In genomic region chr3:131072099-131072559, GRCh38 we compare ENCODE assay signal across 15 cellular contexts. TPM values are rescaled to one million over a fixed set of nuclear protein-coding genes. Genes with fewer than 3 reads are reported as not detected.
DNase-seq lines count a peak whose midpoint lies in the region; FAIRE-seq and TF ChIP-seq lines count a peak whose summit lies in the region.
"Had no signal": no experiment of that assay in that cellular context is flagged by ENCODE, and none has a peak within 500 bp of the region (broad histone marks: within the 10 kb centered on the region; RNA-seq: fewer than 3 reads in every experiment).

No MANE protein-coding gene starts in this region.

- H3K4me2 ChIP-seq in mammary epithelial cell (ENCODE audit: insufficient read depth, low read depth, low read length) (no peak overlapping the region), endothelial cell of umbilical vein (ENCODE audit: insufficient read depth, low read length) (peak overlapping the region; percentile 29), skeletal muscle satellite cell (ENCODE audit: low read length) (peak overlapping the region; percentile 10), OCI-LY7 (ENCODE audit: low read length) (no peak overlapping the region)
- H3K4me2 ChIP-seq: A549 had no signal

- dilution Hi-C loops in mammary epithelial cell (cut with HindIII; ENCODE audit: low sequenced_read_pairs) (no loop called here), endothelial cell of umbilical vein (cut with MboI; ENCODE audit: extremely low pct_ligation_motif_present, low sequenced_read_pairs) (no loop called here)

- H3K36me3 ChIP-seq in mammary epithelial cell (ENCODE audit: insufficient read depth, low read length) (no peaks in the 10 kb centered on the region), breast epithelium (no peaks in the 10 kb centered on the region), endothelial cell of umbilical vein (ENCODE audit: control insufficient read depth in 2 of 2, extremely low read depth in 1 of 2, insufficient read depth in 2 of 2, low read length in 2 of 2) (no peaks in the 10 kb centered on the region), skeletal muscle satellite cell (ENCODE audit: insufficient read depth, low read length) (no peaks in the 10 kb centered on the region), Caco-2 (ENCODE audit: control insufficient read depth, insufficient read depth, low read length) (no peaks in the 10 kb centered on the region), uterus (no peaks in the 10 kb centered on the region), OCI-LY7 (ENCODE audit: insufficient read depth, low read length) (no peaks in the 10 kb centered on the region)
- H3K36me3 ChIP-seq: right lobe of liver, tibial artery, WERI-Rb-1 had no signal

- no peaks in the 10 kb centered on the region for H3K9me1 ChIP-seq in endothelial cell of umbilical vein (replicated peaks; ENCODE audit: control insufficient read depth, extremely low read depth, insufficient read depth, low read length)

- no peaks in the 10 kb centered on the region for H3K9me3 Mint-ChIP-seq in Caco-2 (ENCODE audit: unreplicated experiment)
- H3K9me3 Mint-ChIP-seq: effector memory CD8-positive, alpha-beta T cell had no signal

- H3K27ac Mint-ChIP-seq in Caco-2 (ENCODE audit: unreplicated experiment), result no peak overlapping the region
- H3K27ac Mint-ChIP-seq: effector memory CD8-positive, alpha-beta T cell had no signal

- H3K27ac ChIP-seq in mammary epithelial cell (ENCODE audit: insufficient read depth, low read depth, low read length) (no peak overlapping the region), breast epithelium (peak overlapping the region in 1 of 2 donors; percentile 38), endothelial cell of umbilical vein (ENCODE audit: insufficient read depth, low read depth, low read length) (no peak overlapping the region), uterus (no peak overlapping the region), OCI-LY7 (ENCODE audit: low read depth, low read length, poor library complexity, severe bottlenecking) (no peak overlapping the region)
- H3K27ac ChIP-seq: A549, right lobe of liver, tibial artery, WERI-Rb-1 had no signal

- in situ Hi-C loops in mammary epithelial cell (cut with MboI; ENCODE audit: low sequenced_read_pairs in 2 of 2), result no loop called here

- BruUV-seq in mammary epithelial cell (replicated peaks; lab: Mats Ljungman, UMichigan) (no TSS peak), endothelial cell of umbilical vein (replicated peaks; lab: Mats Ljungman, UMichigan) (no TSS peak), Caco-2 (replicated peaks; lab: Mats Ljungman, UMichigan) (no TSS peak), OCI-LY7 (replicated peaks; lab: Mats Ljungman, UMichigan) (no TSS peak)

- 74% methylated on average over 2 of the region's 2 CpGs for WGBS in mammary epithelial cell (ENCODE audit: low coverage, missing lambda C conversion rate)

- H3K4me3 Mint-ChIP-seq in Caco-2 (ENCODE audit: unreplicated experiment), result no peak overlapping the region
- H3K4me3 Mint-ChIP-seq: effector memory CD8-positive, alpha-beta T cell had no signal

- TF ChIP-seq CTCF in mammary epithelial cell (conservative IDR thresholded peaks at IDR 0.05 in 1 of 2, IDR thresholded peaks at IDR 0.05 in 1 of 2; ENCODE audit: extremely low read depth in 1 of 2, insufficient read depth in 1 of 2, low read depth in 1 of 2, low read length in 2 of 2) (no peak), breast epithelium (IDR thresholded peaks at IDR 0.05) (no peak), endothelial cell of umbilical vein (IDR thresholded peaks at IDR 0.05; ENCODE audit: extremely low read depth in 1 of 2, insufficient read depth in 1 of 2, low read depth in 1 of 2, low read length in 2 of 2) (no peak), Caco-2 (IDR thresholded peaks at IDR 0.05; ENCODE audit: insufficient read depth in 1 of 2, low read depth in 1 of 2, low read length in 1 of 2, severe bottlenecking in 1 of 2, unreplicated experiment in 1 of 2) (no peak), uterus (IDR thresholded peaks at IDR 0.05) (no peak), OCI-LY7 (conservative IDR thresholded peaks at IDR 0.05; ENCODE audit: low read length) (no peak)

- H3K27me3 Mint-ChIP-seq in Caco-2 (ENCODE audit: insufficient read depth, unreplicated experiment), result no peaks in the 10 kb centered on the region
- H3K27me3 Mint-ChIP-seq: effector memory CD8-positive, alpha-beta T cell had no signal

- H3K9ac ChIP-seq in mammary epithelial cell (ENCODE audit: insufficient read depth, low read length) (no peak overlapping the region), endothelial cell of umbilical vein (replicated peaks; ENCODE audit: extremely low read depth, insufficient read depth, low read length) (no peak overlapping the region), skeletal muscle satellite cell (ENCODE audit: low read depth, low read length) (no peak overlapping the region)

- TF ChIP-seq POLR2A in breast epithelium (IDR thresholded peaks at IDR 0.05) (no peak), endothelial cell of umbilical vein (IDR thresholded peaks at IDR 0.05; ENCODE audit: low read depth, low read length) (no peak), uterus (IDR thresholded peaks at IDR 0.05) (no peak)

- H3K79me2 ChIP-seq in mammary epithelial cell (ENCODE audit: insufficient read depth, low read length) (no peaks in the 10 kb centered on the region), endothelial cell of umbilical vein (ENCODE audit: control insufficient read depth, insufficient read depth, low read length) (no peaks in the 10 kb centered on the region), OCI-LY7 (ENCODE audit: insufficient read depth, low read depth, low read length) (no peaks in the 10 kb centered on the region)

- peak; percentile 25 for DNase-seq in mammary epithelial cell
- no peak for DNase-seq in breast epithelium (ENCODE audit: low spot score in 2 of 2)
- peak; percentile 4 for DNase-seq in RKO (ENCODE audit: low spot score)
- DNase-seq in endothelial cell of umbilical vein (ENCODE audit: low read depth, low spot score), result peak; percentile 32
- DNase-seq in Caco-2, result no peak
- DNase-seq in uterus, result no peak
- no peak for DNase-seq in OCI-LY7 (ENCODE audit: low spot score)
- DNase-seq: amniotic stem cell; effector memory CD8-positive, alpha-beta T cell; NCI-H1930; right lobe of liver; WERI-Rb-1 had no signal

- CTCF ChIA-PET in mammary epithelial cell (lab: Charles Lee; ENCODE audit: low non-redundant PET), result no interaction called here
- CTCF ChIA-PET in endothelial cell of umbilical vein (lab: Charles Lee), result no interaction called here
- CTCF ChIA-PET in Caco-2 (lab: Charles Lee), result no interaction called here
- CTCF ChIA-PET in OCI-LY7 (lab: Charles Lee; ENCODE audit: unreplicated experiment), result no interaction called here

- no peaks in the 10 kb centered on the region for H4K20me1 ChIP-seq in mammary epithelial cell (ENCODE audit: insufficient read depth, low read length)
- no peaks in the 10 kb centered on the region for H4K20me1 ChIP-seq in endothelial cell of umbilical vein (replicated peaks; ENCODE audit: control insufficient read depth, extremely low read depth, insufficient read depth, low read length)
- no peaks in the 10 kb centered on the region for H4K20me1 ChIP-seq in OCI-LY7 (ENCODE audit: insufficient read depth, low read length)

- H3K9me3 ChIP-seq in mammary epithelial cell (replicated peaks; ENCODE audit: insufficient read depth, low read length) (no peaks in the 10 kb centered on the region), breast epithelium (no peaks in the 10 kb centered on the region), endothelial cell of umbilical vein (replicated peaks; ENCODE audit: control insufficient read depth, insufficient read depth, low read length) (no peaks in the 10 kb centered on the region), skeletal muscle satellite cell (replicated peaks; ENCODE audit: low read length) (no peaks in the 10 kb centered on the region), Caco-2 (no peaks in the 10 kb centered on the region), uterus (no peaks in the 10 kb centered on the region), OCI-LY7 (ENCODE audit: low read length) (no peaks in the 10 kb centered on the region)
- H3K9me3 ChIP-seq: A549, right lobe of liver, tibial artery had no signal

- no peaks in the 10 kb centered on the region for H3K9me2 ChIP-seq in OCI-LY7 (ENCODE audit: insufficient read depth, low read length)

- no peaks in the 10 kb centered on the region for H3K27me3 ChIP-seq in mammary epithelial cell (ENCODE audit: insufficient read depth, low read length)
- no peaks in the 10 kb centered on the region for H3K27me3 ChIP-seq in breast epithelium
- H3K27me3 ChIP-seq in endothelial cell of umbilical vein (ENCODE audit: control insufficient read depth in 2 of 2, insufficient read depth in 2 of 2, low read length in 2 of 2), result no peaks in the 10 kb centered on the region
- H3K27me3 ChIP-seq in skeletal muscle satellite cell (ENCODE audit: control insufficient read depth, insufficient read depth, low read length), result no peaks in the 10 kb centered on the region
- H3K27me3 ChIP-seq in Caco-2 (replicated peaks; ENCODE audit: control insufficient read depth, insufficient read depth, low read length), result no peaks in the 10 kb centered on the region
- H3K27me3 ChIP-seq in uterus, result no peaks in the 10 kb centered on the region
- H3K27me3 ChIP-seq: right lobe of liver, tibial artery had no signal

- H3K4me1 ChIP-seq in mammary epithelial cell (ENCODE audit: insufficient read depth, low read length) (no peaks in the 10 kb centered on the region), breast epithelium (no peaks in the 10 kb centered on the region), endothelial cell of umbilical vein (ENCODE audit: control insufficient read depth, extremely low read depth, insufficient read depth, low read length) (peaks cover 12% of the 10 kb centered on the region), skeletal muscle satellite cell (ENCODE audit: control insufficient read depth, insufficient read depth, low read length) (peaks cover 17% of the 10 kb centered on the region), Caco-2 (no peaks in the 10 kb centered on the region), uterus (peaks cover 0 to 6% of the 10 kb centered on the region in 2 donors), OCI-LY7 (ENCODE audit: insufficient read depth, low read length, poor library complexity, severe bottlenecking) (no peaks in the 10 kb centered on the region)
- H3K4me1 ChIP-seq: A549, right lobe of liver had no signal

- intact Hi-C loops in mammary epithelial cell (cut with micrococcal nuclease), result no loop called here
- intact Hi-C loops in breast epithelium (cut with DNase I; ENCODE audit: low total_unique reads), result no loop called here
- intact Hi-C loops in endothelial cell of umbilical vein (cut with micrococcal nuclease), result no loop called here
- intact Hi-C loops in Caco-2 (cut with micrococcal nuclease; ENCODE audit: unreplicated experiment), result no loop called here
- intact Hi-C loops in uterus (cut with DNase I; ENCODE audit: low total_unique reads), result no loop called here
- intact Hi-C loops in OCI-LY7 (cut with micrococcal nuclease; ENCODE audit: unreplicated experiment), result no loop called here

- H3K4me3 ChIP-seq in mammary epithelial cell (replicated peaks in 1 of 3; ENCODE audit: insufficient read depth in 1 of 3, low read depth in 2 of 3, low read length in 3 of 3), result no peak overlapping the region
- H3K4me3 ChIP-seq in breast epithelium, result no peak overlapping the region
- no peak overlapping the region for H3K4me3 ChIP-seq in endothelial cell of umbilical vein (replicated peaks in 1 of 3; ENCODE audit: insufficient read depth in 1 of 3, low read depth in 1 of 3, low read length in 3 of 3)
- no peak overlapping the region for H3K4me3 ChIP-seq in skeletal muscle satellite cell (ENCODE audit: low read length)
- H3K4me3 ChIP-seq in Caco-2 (ENCODE audit: low read depth, low read length), result no peak overlapping the region
- no peak overlapping the region for H3K4me3 ChIP-seq in uterus
- H3K4me3 ChIP-seq in OCI-LY7 (ENCODE audit: low read depth, low read length, poor library complexity, severe bottlenecking), result no peak overlapping the region
- H3K4me3 ChIP-seq: A549, right lobe of liver, tibial artery had no signal

- H3K4me1 Mint-ChIP-seq in Caco-2 (ENCODE audit: low read depth, unreplicated experiment), result no peaks in the 10 kb centered on the region

- POLR2A ChIA-PET in endothelial cell of umbilical vein (lab: Charles Lee) (no interaction called here), Caco-2 (lab: Charles Lee) (no interaction called here), OCI-LY7 (lab: Charles Lee) (no interaction called here)

- H3K36me3 Mint-ChIP-seq in Caco-2 (ENCODE audit: insufficient read depth, unreplicated experiment), result no peaks in the 10 kb centered on the region

- H2AFZ ChIP-seq in mammary epithelial cell (ENCODE audit: low read depth, low read length) (peak overlapping the region; percentile 33), endothelial cell of umbilical vein (ENCODE audit: low read depth, low read length) (peak overlapping the region; percentile 56), OCI-LY7 (ENCODE audit: low read length) (no peak overlapping the region)

- peak; percentile 72 for FAIRE-seq in endothelial cell of umbilical vein (lab: Jason Lieb, UNC)
- FAIRE-seq: A549 had no signal

RNA-seq across cellular contexts. Expression of gene NEK11, which starts 45.5 kb away (rescaled TPM):
- total RNA-seq in mammary epithelial cell, result 10 to 100 TPM in 1 of 2 donors, 1 to 10 TPM in 1; 7.7 to 20.2 TPM
- 2.7 TPM for polyA plus RNA-seq in mammary epithelial cell
- polyA minus RNA-seq in mammary epithelial cell, result 19.0 TPM
- total RNA-seq in breast epithelium, result 10 to 100 TPM in 2 of 3 donors, 1 to 10 TPM in 1; 7.4 to 18.3 (median 16.4) TPM
- total RNA-seq in endothelial cell of umbilical vein, result 3.1 and 4.3 TPM in 2 replicates
- 0.92 and 1.7 TPM in 2 replicates for polyA plus RNA-seq in endothelial cell of umbilical vein
- 1.6 and 1.7 TPM in 2 replicates for polyA plus RNA-seq in endothelial cell of umbilical vein (2011; cell fraction: cytosol; rRNA removed)
- 3.3 and 3.8 TPM in 2 replicates for polyA plus RNA-seq in endothelial cell of umbilical vein (2011; cell fraction: nucleus; rRNA removed)
- 1.4 TPM in 2 replicates for polyA plus RNA-seq in endothelial cell of umbilical vein (2012)
- 2.0 and 5.5 TPM in 2 replicates for polyA minus RNA-seq in endothelial cell of umbilical vein
- polyA minus RNA-seq in endothelial cell of umbilical vein (2011; cell fraction: cytosol; rRNA and poly(A)+ RNA removed), result 1.6 TPM
- 8.4 and 9.9 TPM in 2 replicates for polyA minus RNA-seq in endothelial cell of umbilical vein (2011; cell fraction: nucleus; rRNA and poly(A)+ RNA removed)
- 3.1 and 4.3 TPM in 2 replicates for total RNA-seq in skeletal muscle satellite cell (2012; rRNA removed)
- total RNA-seq in Caco-2 (2022), result 3.9 and 4.4 TPM in 2 replicates
- 10 to 100 TPM in 1 of 4 donors, 1 to 10 TPM in 3; 2.3 to 25.2 (median 8.4) TPM for total RNA-seq in uterus
- 0.15 and 0.47 TPM in 2 replicates for total RNA-seq in OCI-LY7 (2014; rRNA removed; shearing (Covaris generic))
- 1.2 and 1.5 TPM in 2 replicates for total RNA-seq in OCI-LY7 (2022)

RNA-seq across cellular contexts. Expression of gene ASTE1, which starts 45.5 kb away (rescaled TPM):
- total RNA-seq in mammary epithelial cell, result 1 to 10 TPM; 4.4 to 6.3 TPM
- polyA plus RNA-seq in mammary epithelial cell, result 4.2 TPM
- 0.83 TPM for polyA minus RNA-seq in mammary epithelial cell
- 10 to 100 TPM in 1 of 3 donors, 1 to 10 TPM in 2; 6.2 to 10.5 (median 8.0) TPM for total RNA-seq in breast epithelium
- total RNA-seq in endothelial cell of umbilical vein, result 5.8 and 6.7 TPM in 2 replicates
- polyA plus RNA-seq in endothelial cell of umbilical vein, result 4.1 and 4.4 TPM in 2 replicates
- 3.9 and 4.2 TPM in 2 replicates for polyA plus RNA-seq in endothelial cell of umbilical vein (2011; cell fraction: cytosol; rRNA removed)
- polyA plus RNA-seq in endothelial cell of umbilical vein (2011; cell fraction: nucleus; rRNA removed), result 5.6 and 6.4 TPM in 2 replicates
- polyA plus RNA-seq in endothelial cell of umbilical vein (2012), result 3.6 and 5.3 TPM in 2 replicates
- polyA minus RNA-seq in endothelial cell of umbilical vein, result 8.0 and 15.7 TPM in 2 replicates
- 3.0 TPM for polyA minus RNA-seq in endothelial cell of umbilical vein (2011; cell fraction: cytosol; rRNA and poly(A)+ RNA removed)
- 14.7 and 15.0 TPM in 2 replicates for polyA minus RNA-seq in endothelial cell of umbilical vein (2011; cell fraction: nucleus; rRNA and poly(A)+ RNA removed)
- 5.9 and 6.8 TPM in 2 replicates for total RNA-seq in skeletal muscle satellite cell (2012; rRNA removed)
- 8.7 and 11.0 TPM in 2 replicates for total RNA-seq in Caco-2 (2022)
- total RNA-seq in uterus, result 10 to 100 TPM in 2 of 4 donors, 1 to 10 TPM in 2; 1.8 to 14.9 (median 10.9) TPM
- 8.2 and 14.2 TPM in 2 replicates for total RNA-seq in OCI-LY7 (2014; rRNA removed; shearing (Covaris generic))
- total RNA-seq in OCI-LY7 (2022), result 11.0 and 11.7 TPM in 2 replicates

Comparison
In these comparisons a context has a peak if more than half of its experiments do, and no peak if none do; other contexts are left out.
1. DNase-seq: peak in mammary epithelial cell (single experiment), RKO (single experiment) and endothelial cell of umbilical vein (single experiment); none in breast epithelium (0 of 2), Caco-2 (0 of 2), uterus (0 of 2) and OCI-LY7 (single experiment).
2. H3K4me2 ChIP-seq: peak in endothelial cell of umbilical vein (single experiment) and skeletal muscle satellite cell (single experiment); none in mammary epithelial cell (single experiment) and OCI-LY7 (single experiment).